In the genomic region with DNA sequence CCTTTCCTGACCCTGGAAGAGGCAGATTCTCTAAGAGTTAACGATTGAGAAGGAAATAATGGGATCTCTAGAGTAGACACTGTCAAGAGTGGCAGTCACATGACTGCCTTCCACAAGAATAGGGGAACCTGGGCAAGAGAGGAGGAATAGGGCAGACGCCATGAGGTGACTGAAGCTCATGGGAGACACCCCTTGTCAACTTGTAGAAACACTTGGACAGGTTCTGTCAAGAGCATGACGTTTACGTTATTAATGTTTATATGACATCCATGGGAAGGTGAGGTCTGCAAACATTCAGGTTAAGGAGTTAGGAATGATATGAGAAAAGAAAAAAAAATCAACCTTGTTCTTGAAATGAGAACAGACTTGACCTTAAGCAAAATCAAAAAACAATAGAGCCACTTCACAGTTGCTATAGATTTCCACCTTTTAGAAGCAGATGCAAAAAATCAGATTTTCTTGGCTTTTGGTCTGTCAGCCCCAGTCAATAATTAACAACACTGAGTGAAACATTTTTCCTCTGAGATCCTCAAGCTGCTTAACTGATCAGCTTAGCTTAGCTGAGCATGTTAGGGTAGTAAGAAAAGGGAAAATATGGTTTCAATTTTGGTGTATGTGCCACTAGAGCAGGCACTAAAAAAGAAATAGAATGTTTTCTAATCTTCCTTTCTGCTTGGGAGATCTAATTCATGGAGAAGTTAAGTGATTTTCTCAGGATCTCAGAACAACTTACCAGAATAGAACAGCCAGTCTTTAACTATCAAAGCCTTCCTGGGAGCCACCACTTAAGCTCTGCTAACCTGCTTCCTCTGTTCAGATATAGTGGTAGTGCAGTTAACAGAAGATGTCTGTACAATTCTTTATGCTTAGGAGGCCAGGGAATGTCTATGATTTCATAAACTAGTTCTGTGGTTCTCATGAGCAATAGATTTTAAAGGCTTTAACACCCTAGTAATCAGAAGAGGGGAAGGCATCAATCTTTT, we compare ENCODE assay signal across 24 cellular contexts.
DNase-seq lines count a peak whose midpoint lies in the region; ATAC-seq, FAIRE-seq and TF ChIP-seq lines count a peak whose summit lies in the region.
"Had no signal": no experiment of that assay in that cellular context is flagged by ENCODE, and none has a peak within 500 bp of the region (broad histone marks: within the 10 kb centered on the region; RNA-seq: fewer than 3 reads in every experiment).

No MANE protein-coding gene starts in this region.

- H3K36me3 Mint-ChIP-seq in progenitor cell of endocrine pancreas (ENCODE audit: insufficient read depth): peaks cover 7% of the 10 kb centered on the region
- H3K36me3 Mint-ChIP-seq: CD8-positive, alpha-beta T cell had no signal

- ATAC-seq in GM18909 (IDR thresholded peaks at IDR 0.05; ENCODE audit: poor library complexity, unreplicated experiment) (peak; percentile 79), HG02642 (IDR thresholded peaks at IDR 0.05; ENCODE audit: poor library complexity, unreplicated experiment) (peak; percentile 45), K562 (no peak), gastroesophageal sphincter (no peak)
- ATAC-seq: activated naive CD4-positive, alpha-beta T cell treated with anti-CD3 and anti-CD28 coated beads, Interleukin-2, amount 50 U/mL, for 72 hours; CD8-positive, alpha-beta T cell; esophagus mucosa; left cardiac atrium; psoas muscle; stimulated activated naive CD8-positive, alpha-beta T cell treated with anti-CD3 and anti-CD28 coated beads, Interleukin-15, Interleukin-2, amounts not matched to agents 100 U/mL and 50 U/mL, for 24 hours had no signal

- H3K36me3 ChIP-seq in K562 (ENCODE audit: control insufficient read depth, insufficient read depth, low read length): no peaks in the 10 kb centered on the region
- H3K36me3 ChIP-seq in gastroesophageal sphincter: no peaks in the 10 kb centered on the region
- H3K36me3 ChIP-seq: ascending aorta, tibial artery had no signal

- FAIRE-seq in K562 (lab: Jason Lieb, UNC): no peak
- FAIRE-seq: H54, small intestine had no signal

- WGBS in K562 (ENCODE audit: insufficient coverage, low coverage, missing lambda C conversion rate): 0% methylated on average over 4 of the region's 4 CpGs
- WGBS in gastroesophageal sphincter (ENCODE audit: low coverage in 1 of 2), 2 donors: 58 to 80% methylated on average over 4 of the region's 4 CpGs

- H3K27ac ChIP-seq in K562 (ENCODE audit: extremely low read depth, low read depth, low read length) (no peak overlapping the region), gastroesophageal sphincter (no peak overlapping the region)
- H3K27ac ChIP-seq: ascending aorta, psoas muscle, tibial artery had no signal

- no peaks in the 10 kb centered on the region for H3K9me1 ChIP-seq in K562 (ENCODE audit: control insufficient read depth, insufficient read depth, low read length)

- peak overlapping the region; percentile 21 for H3K27ac Mint-ChIP-seq in progenitor cell of endocrine pancreas
- H3K27ac Mint-ChIP-seq: activated naive CD4-positive, alpha-beta T cell treated with anti-CD3 and anti-CD28 coated beads, Interleukin-2, amount 50 U/mL, for 72 hours; CD8-positive, alpha-beta T cell; T-helper 1 cell treated with Interleukin-12 subunit alpha and Interleukin-12 subunit beta and Interleukin-4 antibody, amounts not matched to agents 30 μg/mL and 1 μg/mL, for 36 hours had no signal

- H3K9me3 ChIP-seq in K562 (replicated peaks; ENCODE audit: control insufficient read depth, insufficient read depth, low read depth, low read length): no peaks in the 10 kb centered on the region
- H3K9me3 ChIP-seq in gastroesophageal sphincter: peaks cover 0 to 8% (median 0%) of the 10 kb centered on the region in 3 donors
- H3K9me3 ChIP-seq: ascending aorta, psoas muscle had no signal

- CTCF ChIA-PET in K562 (lab: Yijun Ruan, JAX; ENCODE audit: low intra/inter-chr PET ratio): no interaction called here

- no peak for TF ChIP-seq RAD21 in K562 (CRISPR knock-in tag; conservative IDR thresholded peaks at IDR 0.05 in 1 of 2, IDR thresholded peaks at IDR 0.05 in 1 of 2)

- DNase-seq in K562 (ENCODE audit: extremely low read depth in 1 of 4, low spot score in 3 of 4): no peak
- DNase-seq in progenitor cell of endocrine pancreas (ENCODE audit: low spot score, unreplicated experiment): no peak
- DNase-seq in C1 segment of cervical spinal cord (lab: John Stamatoyannopoulos, UW): no peak
- DNase-seq in GF-D8 (lab: John Stamatoyannopoulos, UW): no peak
- DNase-seq: activated CD4-positive, alpha-beta T cell treated with anti-CD3 and anti-CD28 coated beads for 48 hours; CD8-positive, alpha-beta T cell; left cardiac atrium; NCI-H187; NCI-H2227 treated with DMSO at 0.1 percent for 48 hours; NCI-H774; psoas muscle; Right ventricle myocardium superior; small intestine; stimulated activated CD4-positive, alpha-beta T cell treated with anti-CD3 and anti-CD28 coated beads, Interleukin-4, amount 100 ng/mL, for 1 hour; stimulated activated naive CD8-positive, alpha-beta T cell treated with anti-CD3 and anti-CD28 coated beads, Interleukin-15, Interleukin-2, amounts not matched to agents 100 U/mL and 50 U/mL, for 24 hours; tibial artery had no signal

- peaks cover 7% of the 10 kb centered on the region for H3K9me3 Mint-ChIP-seq in progenitor cell of endocrine pancreas (ENCODE audit: low read depth)

- no peak overlapping the region for H3K4me3 Mint-ChIP-seq in progenitor cell of endocrine pancreas (ENCODE audit: low read depth)
- H3K4me3 Mint-ChIP-seq: CD8-positive, alpha-beta T cell; T-helper 1 cell treated with Interleukin-12 subunit alpha and Interleukin-12 subunit beta and Interleukin-4 antibody, amounts not matched to agents 30 μg/mL and 1 μg/mL, for 36 hours had no signal

- BruUV-seq in K562 (replicated peaks; lab: Mats Ljungman, UMichigan): no TSS peak

- H3K4me1 ChIP-seq in K562 (replicated peaks in 1 of 2; ENCODE audit: control insufficient read depth in 2 of 2, insufficient read depth in 2 of 2, low read length in 2 of 2) (no peaks in the 10 kb centered on the region), gastroesophageal sphincter (peaks cover 0 to 11% (median 0%) of the 10 kb centered on the region in 3 donors)
- H3K4me1 ChIP-seq: ascending aorta, psoas muscle, tibial artery had no signal

- no peak for TF ChIP-seq EP300 in K562 (IDR thresholded peaks at IDR 0.05; ENCODE audit: low read length)
- no peak for TF ChIP-seq EP300 in gastroesophageal sphincter (IDR thresholded peaks at IDR 0.05)

- no peak overlapping the region for H2AFZ ChIP-seq in K562 (ENCODE audit: low read depth, low read length)

- no peak overlapping the region for H3K4me2 ChIP-seq in K562 (ENCODE audit: insufficient read depth, low read length)

- peaks cover 13% of the 10 kb centered on the region for H3K4me1 Mint-ChIP-seq in progenitor cell of endocrine pancreas (ENCODE audit: low read depth)

- H3K27me3 Mint-ChIP-seq in progenitor cell of endocrine pancreas: no peaks in the 10 kb centered on the region

- TF ChIP-seq CTCF in K562 (IDR thresholded peaks at IDR 0.05 in 2 of 3, conservative IDR thresholded peaks at IDR 0.05 in 1 of 3; ENCODE audit: insufficient read depth in 2 of 3, low read depth in 1 of 3, low read length in 3 of 3) (no peak), progenitor cell of endocrine pancreas (IDR thresholded peaks at IDR 0.05; ENCODE audit: unreplicated experiment) (no peak), gastroesophageal sphincter (IDR thresholded peaks at IDR 0.05) (no peak)

- H3K9ac ChIP-seq in K562 (ENCODE audit: insufficient read depth in 1 of 2, low read depth in 2 of 2, low read length in 2 of 2): no peak overlapping the region

- in situ Hi-C loops in K562 (cut with MboI): no loop called here

- no peaks in the 10 kb centered on the region for H3K79me2 ChIP-seq in K562 (ENCODE audit: control insufficient read depth, insufficient read depth, low read length)

- H3K27me3 ChIP-seq in K562 (ENCODE audit: control insufficient read depth in 2 of 2, insufficient read depth in 2 of 2, low read length in 2 of 2): no peaks in the 10 kb centered on the region
- H3K27me3 ChIP-seq in gastroesophageal sphincter: no peaks in the 10 kb centered on the region
- H3K27me3 ChIP-seq: ascending aorta, tibial artery had no signal

- intact Hi-C loops in K562 (cut with micrococcal nuclease): no loop called here

- no peak for TF ChIP-seq POLR2A in K562 (conservative IDR thresholded peaks at IDR 0.05)
- TF ChIP-seq POLR2A in gastroesophageal sphincter (IDR thresholded peaks at IDR 0.05): no peak

- POLR2A ChIA-PET in K562 (lab: Yijun Ruan, JAX): no interaction called here

- H4K20me1 ChIP-seq in K562 (replicated peaks; ENCODE audit: control insufficient read depth, insufficient read depth, low read length): no peaks in the 10 kb centered on the region

- no peak overlapping the region for H3K4me3 ChIP-seq in K562
- no peak overlapping the region for H3K4me3 ChIP-seq in gastroesophageal sphincter
- H3K4me3 ChIP-seq: ascending aorta, psoas muscle, tibial artery had no signal

TF ChIP-seq in K562, 482 proteins besides CTCF, POLR2A, EP300 and RAD21:
- TF ChIP-seq JUND (IDR thresholded peaks at IDR 0.05; ENCODE audit: borderline replicate concordance, low read depth, low read length) (no peak), JUND (tag; IDR thresholded peaks at IDR 0.05; ENCODE audit: borderline replicate concordance, low read depth, low read length) (no peak)
- TF ChIP-seq, protein P1, sequence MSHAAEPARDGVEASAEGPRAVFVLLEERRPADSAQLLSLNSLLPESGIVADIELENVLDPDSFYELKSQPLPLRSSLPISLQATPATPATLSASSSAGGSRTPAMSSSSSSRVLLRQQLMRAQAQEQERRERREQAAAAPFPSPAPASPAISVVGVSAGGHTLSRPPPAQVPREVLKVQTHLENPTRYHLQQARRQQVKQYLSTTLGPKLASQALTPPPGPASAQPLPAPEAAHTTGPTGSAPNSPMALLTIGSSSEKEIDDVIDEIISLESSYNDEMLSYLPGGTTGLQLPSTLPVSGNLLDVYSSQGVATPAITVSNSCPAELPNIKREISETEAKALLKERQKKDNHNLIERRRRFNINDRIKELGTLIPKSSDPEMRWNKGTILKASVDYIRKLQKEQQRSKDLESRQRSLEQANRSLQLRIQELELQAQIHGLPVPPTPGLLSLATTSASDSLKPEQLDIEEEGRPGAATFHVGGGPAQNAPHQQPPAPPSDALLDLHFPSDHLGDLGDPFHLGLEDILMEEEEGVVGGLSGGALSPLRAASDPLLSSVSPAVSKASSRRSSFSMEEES (CRISPR knock-in tag; IDR thresholded peaks at IDR 0.05): peak; percentile 38

Comparison
In these comparisons a context has a peak if more than half of its experiments do, and no peak if none do; other contexts are left out.
1. ATAC-seq: peak in GM18909 (single experiment) and HG02642 (single experiment); none in K562 (single experiment) and gastroesophageal sphincter (single experiment).